20 cellular contexts compared by ENCODE assay signal in genomic region chr5:74107899-74108298, GRCh38.
DNase-seq lines count a peak whose midpoint lies in the region; ATAC-seq and TF ChIP-seq lines count a peak whose summit lies in the region.
"Had no signal": no experiment of that assay in that cellular context is flagged by ENCODE, and none has a peak within 500 bp of the region (broad histone marks: within the 10 kb centered on the region; RNA-seq: fewer than 3 reads in every experiment).

No MANE protein-coding gene starts in this region.

- intact Hi-C loops in left ventricle myocardium superior (cut with micrococcal nuclease) (no loop called here), psoas muscle (cut with DNase I) (no loop called here), tibial artery (cut with DNase I; ENCODE audit: low total_unique reads) (no loop called here)

- H3K4me3 ChIP-seq in psoas muscle (no peak overlapping the region), tibial artery (no peak overlapping the region), MG63 (no peak overlapping the region)
- H3K4me3 ChIP-seq: GM23338, PC-9 had no signal

- no peaks in the 10 kb centered on the region for H3K27me3 ChIP-seq in psoas muscle (ENCODE audit: insufficient read depth in 3 of 3, low read length in 2 of 3)
- no peaks in the 10 kb centered on the region for H3K27me3 ChIP-seq in tibial artery
- no peaks in the 10 kb centered on the region for H3K27me3 ChIP-seq in MG63

- peaks cover 0 to 5% of the 10 kb centered on the region in 2 donors for H3K9me3 Mint-ChIP-seq in activated naive CD4-positive, alpha-beta T cell treated with anti-CD3 and anti-CD28 coated beads, Interleukin-2, amount 50 U/mL, for 72 hours
- H3K9me3 Mint-ChIP-seq: GM23338 had no signal

- no peaks in the 10 kb centered on the region for H3K9me3 ChIP-seq in psoas muscle
- H3K9me3 ChIP-seq in tibial artery, result no peaks in the 10 kb centered on the region
- no peaks in the 10 kb centered on the region for H3K9me3 ChIP-seq in MG63

- H3K27ac ChIP-seq in psoas muscle (no peak overlapping the region), tibial artery (no peak overlapping the region)
- H3K27ac ChIP-seq: PC-9 had no signal

- H3K27ac Mint-ChIP-seq in activated naive CD4-positive, alpha-beta T cell treated with anti-CD3 and anti-CD28 coated beads, Interleukin-2, amount 50 U/mL, for 72 hours, result no peak overlapping the region
- H3K27ac Mint-ChIP-seq: B cell; CD4-positive, CD25-positive, alpha-beta regulatory T cell; GM23338 had no signal

- peak; percentile 33 for DNase-seq in foreskin melanocyte
- DNase-seq in left ventricle myocardium superior, result peak; percentile 42
- DNase-seq in psoas muscle, result peak; percentile 29 to 57
- DNase-seq in tibial artery, result peak; percentile 65 to 70
- no peak for DNase-seq in MG63
- no peak for DNase-seq in DMS53 treated with DMSO at 0.1 percent for 48 hours (lab: John Stamatoyannopoulos, UW; ENCODE audit: unreplicated experiment)
- DNase-seq in activated naive CD4-positive, alpha-beta T cell treated with anti-CD3 and anti-CD28 coated beads, Interleukin-2, amount 50 U/mL, for 72 hours (ENCODE audit: low spot score in 2 of 2), result no peak
- DNase-seq: CD4-positive, CD25-positive, alpha-beta regulatory T cell; DMS79 treated with DMSO at 0.1 percent for 48 hours; KG1; NCI-H1092; NCI-H146; NCI-H2081; NCI-H510A treated with DMSO at 0.1 percent for 48 hours; NCI-H82; PC-9 had no signal

- H3K4me1 ChIP-seq in psoas muscle (no peaks in the 10 kb centered on the region), tibial artery (no peaks in the 10 kb centered on the region)

- ATAC-seq in left ventricle myocardium superior (peak; percentile 98), psoas muscle (peak; percentile 23 to 94 (median 90)), GM19023 (IDR thresholded peaks at IDR 0.05; ENCODE audit: unreplicated experiment) (no peak)
- ATAC-seq in activated naive CD4-positive, alpha-beta T cell treated with anti-CD3 and anti-CD28 coated beads, Interleukin-2, amount 50 U/mL, for 72 hours, result no peak
- ATAC-seq: GM23338, HepG2 had no signal

- no peaks in the 10 kb centered on the region for H3K36me3 ChIP-seq in psoas muscle (ENCODE audit: insufficient read depth in 1 of 2, low read depth in 1 of 2)
- no peaks in the 10 kb centered on the region for H3K36me3 ChIP-seq in tibial artery
- no peaks in the 10 kb centered on the region for H3K36me3 ChIP-seq in MG63

- TF ChIP-seq CTCF in psoas muscle (IDR thresholded peaks at IDR 0.05) (no peak), tibial artery (IDR thresholded peaks at IDR 0.05) (no peak)

- H3K36me3 Mint-ChIP-seq in activated naive CD4-positive, alpha-beta T cell treated with anti-CD3 and anti-CD28 coated beads, Interleukin-2, amount 50 U/mL, for 72 hours, result no peaks in the 10 kb centered on the region
- H3K36me3 Mint-ChIP-seq: CD4-positive, CD25-positive, alpha-beta regulatory T cell had no signal

Comparison
In these comparisons a context has a peak if more than half of its experiments do, and no peak if none do; other contexts are left out.
1. DNase-seq: peak in foreskin melanocyte (single experiment), left ventricle myocardium superior (single experiment), psoas muscle (2 of 2) and tibial artery (2 of 2); none in MG63 (single experiment), DMS53 treated with DMSO at 0.1 percent for 48 hours (single experiment) and activated naive CD4-positive, alpha-beta T cell treated with anti-CD3 and anti-CD28 coated beads, Interleukin-2, amount 50 U/mL, for 72 hours (0 of 2).
2. ATAC-seq: peak in left ventricle myocardium superior (single experiment) and psoas muscle (4 of 4); none in GM19023 (single experiment) and activated naive CD4-positive, alpha-beta T cell treated with anti-CD3 and anti-CD28 coated beads, Interleukin-2, amount 50 U/mL, for 72 hours (0 of 2).